ENCODE assay signal across 27 cellular contexts in genomic region chr5:58411372-58411771, GRCh38. TPM values are rescaled to one million over a fixed set of nuclear protein-coding genes. Genes with fewer than 3 reads are reported as not detected.
DNase-seq lines count a peak whose midpoint lies in the region; ATAC-seq, FAIRE-seq and TF ChIP-seq lines count a peak whose summit lies in the region.
"Had no signal": no experiment of that assay in that cellular context is flagged by ENCODE, and none has a peak within 500 bp of the region (broad histone marks: within the 10 kb centered on the region; RNA-seq: fewer than 3 reads in every experiment).

No MANE protein-coding gene starts in this region.

- peaks cover 15% of the 10 kb centered on the region for H3K4me1 ChIP-seq in suprapubic skin
- H3K4me1 ChIP-seq: parathyroid adenoma, right lobe of liver, upper lobe of right lung had no signal

- H3K4me3 ChIP-seq in bronchial epithelial cell (ENCODE audit: low read depth, low read length) = no peak overlapping the region
- no peak overlapping the region for H3K4me3 ChIP-seq in suprapubic skin
- H3K4me3 ChIP-seq: GM12878, right lobe of liver, upper lobe of right lung had no signal

- H3K36me3 ChIP-seq in bronchial epithelial cell (ENCODE audit: control insufficient read depth, insufficient read depth, low read length) (no peaks in the 10 kb centered on the region), suprapubic skin (no peaks in the 10 kb centered on the region)
- H3K36me3 ChIP-seq: brain microvascular endothelial cell, right lobe of liver, upper lobe of right lung had no signal

- H3K4me3 Mint-ChIP-seq in activated naive CD8-positive, alpha-beta T cell treated with anti-CD3 and anti-CD28 coated beads, Interleukin-2, amount 50 U/mL, for 24 hours = no peak overlapping the region
- H3K4me3 Mint-ChIP-seq: activated B cell treated with CpG ODN at 0.5 μM for 24 hours; activated T-cell treated with anti-CD3 and anti-CD28 coated beads, Interleukin-2, amount 50 U/mL, for 72 hours; CD14-positive monocyte had no signal

- no peaks in the 10 kb centered on the region for H3K9me3 Mint-ChIP-seq in activated naive CD8-positive, alpha-beta T cell treated with anti-CD3 and anti-CD28 coated beads, Interleukin-2, amount 50 U/mL, for 24 hours
- H3K9me3 Mint-ChIP-seq: activated B cell treated with CpG ODN at 0.5 μM for 24 hours; activated T-cell treated with anti-CD3 and anti-CD28 coated beads, Interleukin-2, amount 50 U/mL, for 72 hours; CD14-positive monocyte had no signal

- peak overlapping the region; percentile 26 for H3K27ac ChIP-seq in suprapubic skin
- H3K27ac ChIP-seq: brain microvascular endothelial cell, parathyroid adenoma, right lobe of liver, upper lobe of right lung had no signal

- TF ChIP-seq EP300 in suprapubic skin (IDR thresholded peaks at IDR 0.05) = no peak

- no peaks in the 10 kb centered on the region for H3K27me3 ChIP-seq in bronchial epithelial cell (ENCODE audit: control insufficient read depth, insufficient read depth, low read length)
- H3K27me3 ChIP-seq in suprapubic skin = no peaks in the 10 kb centered on the region
- H3K27me3 ChIP-seq: brain microvascular endothelial cell, right lobe of liver, upper lobe of right lung had no signal

- FAIRE-seq in HTR-8/SVneo (lab: Jason Lieb, UNC) = peak; percentile 54
- no peak for FAIRE-seq in bronchial epithelial cell (lab: Jason Lieb, UNC)
- FAIRE-seq: GM12878 had no signal

- DNase-seq in HTR-8/SVneo (ENCODE audit: insufficient read length, low spot score) (no peak), bronchial epithelial cell (ENCODE audit: low read depth) (peak; percentile 81), iris pigment epithelial cell (ENCODE audit: low read depth) (peak; percentile 14), suprapubic skin (ENCODE audit: low spot score in 2 of 2) (no peak), ureter (ENCODE audit: low spot score) (no peak), 8988T (no peak)
- DNase-seq in activated naive CD8-positive, alpha-beta T cell treated with anti-CD3 and anti-CD28 coated beads, Interleukin-2, amount 50 U/mL, for 24 hours = no peak
- DNase-seq: activated B cell treated with CpG ODN at 0.5 μM for 24 hours; activated CD4-positive, alpha-beta T cell treated with anti-CD3 and anti-CD28 coated beads, Interleukin-2, amount 50 U/mL, for 4 hours; activated naive CD4-positive, alpha-beta T cell; activated T-cell treated with anti-CD3 and anti-CD28 coated beads, Interleukin-2, amount 50 U/mL, for 72 hours; brain microvascular endothelial cell; effector CD8-positive, alpha-beta T cell; Karpas-422; NCI-H187 treated with DMSO at 0.1 percent for 48 hours; NCI-H2171 treated with DMSO at 0.1 percent for 48 hours; NCI-H524 treated with DMSO at 0.1 percent for 48 hours; right lobe of liver; SHP77 treated with DMSO at 0.1 percent for 48 hours; stimulated activated CD4-positive, alpha-beta T cell treated with anti-CD3 and anti-CD28 coated beads, Interleukin-12 subunit alpha, Interleukin-12 subunit beta, amount 100 ng/mL, for 4 hours; stimulated activated CD4-positive, alpha-beta T cell treated with anti-CD3 and anti-CD28 coated beads, Interleukin-4, amount 100 ng/mL, for 1 hour; T1000; upper lobe of right lung had no signal

- no peak for ATAC-seq in activated naive CD8-positive, alpha-beta T cell treated with anti-CD3 and anti-CD28 coated beads, Interleukin-2, amount 50 U/mL, for 24 hours
- ATAC-seq: activated T-cell treated with anti-CD3 and anti-CD28 coated beads, Interleukin-2, amount 50 U/mL, for 72 hours; GM12878; Panc1; right lobe of liver had no signal

- peaks cover 3% of the 10 kb centered on the region for H3K27me3 Mint-ChIP-seq in activated naive CD8-positive, alpha-beta T cell treated with anti-CD3 and anti-CD28 coated beads, Interleukin-2, amount 50 U/mL, for 24 hours

- no peak for TF ChIP-seq POLR2A in suprapubic skin (IDR thresholded peaks at IDR 0.05)

- WGBS in suprapubic skin = 38% methylated on average over 1 of the region's 1 CpG

- no peak for TF ChIP-seq CTCF in bronchial epithelial cell (IDR thresholded peaks at IDR 0.05; ENCODE audit: insufficient read depth, low read length, severe bottlenecking)
- TF ChIP-seq CTCF in suprapubic skin (IDR thresholded peaks at IDR 0.05) = no peak

- H3K36me3 Mint-ChIP-seq in activated naive CD8-positive, alpha-beta T cell treated with anti-CD3 and anti-CD28 coated beads, Interleukin-2, amount 50 U/mL, for 24 hours (ENCODE audit: low read depth) = no peaks in the 10 kb centered on the region
- H3K36me3 Mint-ChIP-seq: CD14-positive monocyte had no signal

- H3K9me3 ChIP-seq in suprapubic skin = no peaks in the 10 kb centered on the region
- H3K9me3 ChIP-seq: right lobe of liver, upper lobe of right lung had no signal

- no peaks in the 10 kb centered on the region for H3K4me1 Mint-ChIP-seq in activated naive CD8-positive, alpha-beta T cell treated with anti-CD3 and anti-CD28 coated beads, Interleukin-2, amount 50 U/mL, for 24 hours
- H3K4me1 Mint-ChIP-seq: activated B cell treated with CpG ODN at 0.5 μM for 24 hours had no signal

- no peak overlapping the region for H3K27ac Mint-ChIP-seq in activated naive CD8-positive, alpha-beta T cell treated with anti-CD3 and anti-CD28 coated beads, Interleukin-2, amount 50 U/mL, for 24 hours
- H3K27ac Mint-ChIP-seq: activated B cell treated with CpG ODN at 0.5 μM for 24 hours; activated T-cell treated with anti-CD3 and anti-CD28 coated beads, Interleukin-2, amount 50 U/mL, for 72 hours; CD14-positive monocyte had no signal

RNA-seq across cellular contexts. Expression of gene PLK2, which starts 48.5 kb away (rescaled TPM):
- total RNA-seq in bronchial epithelial cell = 146 and 259 TPM in 2 replicates
- 100 to 1,000 TPM; 156 to 567 (median 328) TPM for total RNA-seq in suprapubic skin
- 74.5 TPM for total RNA-seq in ureter

Comparison
In these comparisons a context has a peak if more than half of its experiments do, and no peak if none do; other contexts are left out.
1. DNase-seq: peak in bronchial epithelial cell (single experiment) and iris pigment epithelial cell (single experiment); none in HTR-8/SVneo (single experiment), suprapubic skin (0 of 2), ureter (single experiment), activated naive CD8-positive, alpha-beta T cell treated with anti-CD3 and anti-CD28 coated beads, Interleukin-2, amount 50 U/mL, for 24 hours (single experiment) and 8988T (single experiment).